ENCODE assay signal across 8 cellular contexts in the genomic region with DNA sequence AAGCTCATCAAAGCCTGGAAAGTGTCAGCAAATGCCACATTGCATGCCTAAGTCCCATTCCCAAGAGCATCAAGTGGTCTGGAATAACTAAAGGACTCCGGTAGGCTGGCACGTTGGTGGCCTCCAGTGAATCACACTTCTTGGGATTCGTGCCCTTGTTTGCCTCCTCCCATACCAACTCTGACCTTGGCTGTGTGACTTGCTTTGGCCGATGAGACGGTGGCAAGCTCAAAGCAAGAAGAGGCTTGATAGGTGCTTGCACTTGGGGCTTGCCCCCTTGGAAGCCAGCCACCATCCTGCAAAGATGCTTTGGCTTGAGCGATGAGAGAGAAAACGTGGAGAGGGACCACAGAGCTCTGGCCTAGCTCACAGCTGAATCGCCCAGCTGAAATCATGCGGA.
"Had no signal": no experiment of that assay in that cellular context is flagged by ENCODE, and none has a peak within 500 bp of the region (broad histone marks: within the 10 kb centered on the region; RNA-seq: fewer than 3 reads in every experiment).

No MANE protein-coding gene starts in this region.

- H3K36me3 Mint-ChIP-seq: IgD-negative memory B cell had no signal

- H3K9me3 Mint-ChIP-seq: IgD-negative memory B cell had no signal

- H3K27me3 Mint-ChIP-seq: IgD-negative memory B cell had no signal

- H3K4me3 Mint-ChIP-seq: IgD-negative memory B cell had no signal

- H3K27ac Mint-ChIP-seq: IgD-negative memory B cell had no signal

- H3K4me3 ChIP-seq: K562 had no signal

- FAIRE-seq: HepG2, HTR-8/SVneo, K562 had no signal

- ATAC-seq: HepG2, K562 had no signal

- H3K4me1 Mint-ChIP-seq: IgD-negative memory B cell had no signal

- DNase-seq: IMR-90, KBM-7, KG1 had no signal

- H3K27ac ChIP-seq: HL-60 had no signal
